Comparison of ENCODE assay signal across 21 cellular contexts in genomic region chr12:89279499-89279898, GRCh38.
A peak's percentile ranks its signal among the peaks of the same experiment; 100 is the strongest.
DNase-seq lines count a peak whose midpoint lies in the region; FAIRE-seq and TF ChIP-seq lines count a peak whose summit lies in the region.
"Had no signal": no experiment of that assay in that cellular context is flagged by ENCODE, and none has a peak within 500 bp of the region (broad histone marks: within the 10 kb centered on the region; RNA-seq: fewer than 3 reads in every experiment).

No MANE protein-coding gene starts in this region.

- H2AFZ ChIP-seq in SK-N-SH (ENCODE audit: low read depth) (no peak overlapping the region), hepatocyte (no peak overlapping the region)
- H2AFZ ChIP-seq: GM23338 had no signal

- H3K4me2 ChIP-seq in SK-N-SH (no peak overlapping the region), hepatocyte (no peak overlapping the region)
- H3K4me2 ChIP-seq: GM23338 had no signal

- intact Hi-C loops in A673 (cut with micrococcal nuclease; ENCODE audit: unreplicated experiment) (loop anchor here (1.0 to 10.0 kb wide), 7 partner anchors 29 to 262 kb away; partner anchors contain the start of genes GALNT4 and POC1B), spleen (cut with DNase I; ENCODE audit: low total_unique reads) (no loop called here)

- no peak for TF ChIP-seq RAD21 in SK-N-SH (IDR thresholded peaks at IDR 0.05; ENCODE audit: low read length)

- WGBS in SK-N-SH (ENCODE audit: low lambda C conversion rate), result 55% methylated on average over 4 of the region's 4 CpGs
- 83 to 94% (median 91%) methylated on average over 4 of the region's 4 CpGs for WGBS in spleen, 5 donors
- WGBS in hepatocyte (ENCODE audit: low lambda C conversion rate, missing lambda C conversion rate), result 95% methylated on average over 4 of the region's 4 CpGs

- TF ChIP-seq POLR2A in H54 (IDR thresholded peaks at IDR 0.05; ENCODE audit: low read depth, low read length) (no peak), spleen (IDR thresholded peaks at IDR 0.05) (no peak), Peyer's patch (IDR thresholded peaks at IDR 0.05) (no peak)

- H4K20me1 ChIP-seq in SK-N-SH (ENCODE audit: insufficient read depth) (no peaks in the 10 kb centered on the region), hepatocyte (ENCODE audit: insufficient read depth, poor library complexity, severe bottlenecking) (no peaks in the 10 kb centered on the region)
- H4K20me1 ChIP-seq: BLaER1 treated with 17β-estradiol and CSF1 and Interleukin-3, amounts not matched to agents 10 nM and 100 nM had no signal

- DNase-seq in A673 (ENCODE audit: low spot score) (peak; percentile 41), H54 (ENCODE audit: insufficient read length, low spot score) (no peak), SK-N-SH (peak; percentile 27), spleen (no peak), NCI-H2029 treated with DMSO at 0.1 percent for 48 hours (lab: John Stamatoyannopoulos, UW) (no peak), Peyer's patch (no peak), hepatocyte (ENCODE audit: low spot score) (no peak)
- DNase-seq: ACHN; AML-193; Calu3; CD4-positive, alpha-beta memory T cell; COR-L47; DMS53; DMS79 treated with DMSO at 0.1 percent for 48 hours had no signal

- FAIRE-seq in H54 (lab: Jason Lieb, UNC), result peak; percentile 20
- FAIRE-seq: A204.1, GM12892 had no signal

- peaks cover 69% of the 10 kb centered on the region for H3K4me1 ChIP-seq in A673 (ENCODE audit: insufficient read depth, low read length, poor library complexity, severe bottlenecking)
- H3K4me1 ChIP-seq in SK-N-SH (ENCODE audit: control insufficient read depth in 1 of 2, insufficient read depth in 2 of 2, low read depth in 1 of 2, low read length in 1 of 2), result peaks cover 22 to 24% of the 10 kb centered on the region in 2 experiments; a peak in 3 of 4 replicates
- H3K4me1 ChIP-seq in spleen, result peaks cover 6 to 51% (median 16%) of the 10 kb centered on the region in 6 donors
- H3K4me1 ChIP-seq in Peyer's patch, result no peaks in the 10 kb centered on the region
- no peaks in the 10 kb centered on the region for H3K4me1 ChIP-seq in hepatocyte (ENCODE audit: insufficient read depth)

- no peaks in the 10 kb centered on the region for H3K79me2 ChIP-seq in SK-N-SH (ENCODE audit: insufficient read depth)
- no peaks in the 10 kb centered on the region for H3K79me2 ChIP-seq in hepatocyte

- no peak overlapping the region for H3K9ac ChIP-seq in SK-N-SH

- no peak for TF ChIP-seq EP300 in SK-N-SH (IDR thresholded peaks at IDR 0.05; ENCODE audit: borderline replicate concordance in 1 of 2, low read depth in 1 of 2, low read length in 1 of 2)

- H3K9me3 ChIP-seq in A673 (ENCODE audit: low read depth, low read length, poor library complexity, severe bottlenecking) (no peaks in the 10 kb centered on the region), SK-N-SH (no peaks in the 10 kb centered on the region), spleen (no peaks in the 10 kb centered on the region), Peyer's patch (no peaks in the 10 kb centered on the region), hepatocyte (ENCODE audit: low read depth) (no peaks in the 10 kb centered on the region)
- H3K9me3 ChIP-seq: BE2C, HAP-1 had no signal

- CTCF ChIA-PET in A673 (lab: Charles Lee) (interaction anchor here (0.7 kb wide), 1 partner anchor 206 kb away, joined by 3 read pairs; no protein-coding TSS in a partner anchor), SK-N-SH (lab: Yijun Ruan, JAX) (interaction anchor here (0.6 kb wide), 1 partner anchor 179 kb away, joined by 3 read pairs; no protein-coding TSS in a partner anchor)

- no peak for TF ChIP-seq CTCF in A673 (conservative IDR thresholded peaks at IDR 0.05; ENCODE audit: low read depth, low read length)
- no peak for TF ChIP-seq CTCF in SK-N-SH (IDR thresholded peaks at IDR 0.05)
- no peak for TF ChIP-seq CTCF in spleen (IDR thresholded peaks at IDR 0.05 in 8 of 11, conservative IDR thresholded peaks at IDR 0.05 in 3 of 11)
- no peak for TF ChIP-seq CTCF in Peyer's patch (IDR thresholded peaks at IDR 0.05)
- no peak for TF ChIP-seq CTCF in hepatocyte (IDR thresholded peaks at IDR 0.05; ENCODE audit: poor library complexity)

- no peaks in the 10 kb centered on the region for H3K9me2 ChIP-seq in SK-N-SH
- no peaks in the 10 kb centered on the region for H3K9me2 ChIP-seq in hepatocyte (replicated peaks; ENCODE audit: insufficient read depth)

- H3F3A ChIP-seq in SK-N-SH (replicated peaks; ENCODE audit: insufficient read depth), result no peaks in the 10 kb centered on the region

- BruUV-seq in A673 (replicated peaks; lab: Mats Ljungman, UMichigan), result TSS peak; percentile 28

- H3K4me3 ChIP-seq in A673 (ENCODE audit: low read depth, low read length, poor library complexity, severe bottlenecking) (no peak overlapping the region), SK-N-SH (ENCODE audit: low read depth in 2 of 2, low read length in 1 of 2) (no peak overlapping the region), spleen (no peak overlapping the region), Peyer's patch (no peak overlapping the region), hepatocyte (no peak overlapping the region)
- H3K4me3 ChIP-seq: BLaER1 treated with 17β-estradiol and CSF1 and Interleukin-3, amounts not matched to agents 10 nM and 100 nM; GM23338; HAP-1 had no signal

- H3K27ac ChIP-seq in A673 (ENCODE audit: low read depth, low read length, poor library complexity, severe bottlenecking), result peak overlapping the region; percentile 85
- H3K27ac ChIP-seq in SK-N-SH (ENCODE audit: low read depth in 2 of 2, low read length in 1 of 2), result peak overlapping the region in 1 of 2 experiments; percentile 98; a peak in 2 of 4 replicates
- peak overlapping the region in 6 of 8 donors; percentile 13 to 47 (median 31) for H3K27ac ChIP-seq in spleen
- H3K27ac ChIP-seq in Peyer's patch, result no peak overlapping the region
- H3K27ac ChIP-seq in hepatocyte, result no peak overlapping the region
- H3K27ac ChIP-seq: 22Rv1 had no signal

- no peaks in the 10 kb centered on the region for H3K36me3 ChIP-seq in A673 (ENCODE audit: insufficient read depth, low read length, poor library complexity, severe bottlenecking)
- H3K36me3 ChIP-seq in SK-N-SH (replicated peaks in 1 of 2; ENCODE audit: control insufficient read depth in 1 of 2, insufficient read depth in 2 of 2, low read length in 1 of 2), result no peaks in the 10 kb centered on the region
- H3K36me3 ChIP-seq in spleen, result no peaks in the 10 kb centered on the region
- no peaks in the 10 kb centered on the region for H3K36me3 ChIP-seq in Peyer's patch
- no peaks in the 10 kb centered on the region for H3K36me3 ChIP-seq in hepatocyte (replicated peaks; ENCODE audit: insufficient read depth, low read depth)
- H3K36me3 ChIP-seq: BE2C; BLaER1 treated with 17β-estradiol and CSF1 and Interleukin-3, amounts not matched to agents 10 nM and 100 nM; HAP-1 had no signal

- H3K27me3 ChIP-seq in A673 (replicated peaks; ENCODE audit: insufficient read depth, low read depth, low read length, poor library complexity) (no peaks in the 10 kb centered on the region), SK-N-SH (ENCODE audit: insufficient read depth) (no peaks in the 10 kb centered on the region), spleen (replicated peaks in 1 of 7) (no peaks in the 10 kb centered on the region), Peyer's patch (no peaks in the 10 kb centered on the region), hepatocyte (no peaks in the 10 kb centered on the region)
- H3K27me3 ChIP-seq: BE2C; BLaER1 treated with 17β-estradiol and CSF1 and Interleukin-3, amounts not matched to agents 10 nM and 100 nM had no signal

- POLR2A ChIA-PET in A673 (lab: Charles Lee; ENCODE audit: low non-redundant PET) (interaction anchor here (0.6 kb wide), 2 partner anchors 73 to 519 kb away, joined by 3 to 4 read pairs; no protein-coding TSS in a partner anchor), SK-N-SH (lab: Yijun Ruan, JAX) (interaction anchor here (0.6 to 1.0 kb wide), 3 partner anchors 66 to 73 kb away, joined by 3 to 9 read pairs (median 7); partner anchors contain the start of gene DUSP6)

TF ChIP-seq in SK-N-SH, 30 proteins besides CTCF, POLR2A, EP300 and RAD21 (continues in another document):
- no peak for TF ChIP-seq JUND (IDR thresholded peaks at IDR 0.05)
- no peak for TF ChIP-seq SIN3A (IDR thresholded peaks at IDR 0.05; ENCODE audit: borderline replicate concordance, low read depth, low read length)
- TF ChIP-seq EZH2phosphoT487 (IDR thresholded peaks at IDR 0.05; ENCODE audit: borderline replicate concordance, low read depth), result no peak
- no peak for TF ChIP-seq CHD2 (IDR thresholded peaks at IDR 0.05; ENCODE audit: low read length, partially characterized antibody)
- no peak for TF ChIP-seq ZBTB33 (IDR thresholded peaks at IDR 0.05; ENCODE audit: borderline replicate concordance, low read depth)
- no peak for TF ChIP-seq NFIC (IDR thresholded peaks at IDR 0.05; ENCODE audit: borderline replicate concordance)
- no peak for TF ChIP-seq ELF1 (IDR thresholded peaks at IDR 0.05)
- no peak for TF ChIP-seq FOSL2 (IDR thresholded peaks at IDR 0.05; ENCODE audit: borderline replicate concordance, low read depth)
- no peak for TF ChIP-seq TEAD4 (IDR thresholded peaks at IDR 0.05; ENCODE audit: borderline replicate concordance, insufficient read depth)
- no peak for TF ChIP-seq IRF3 (IDR thresholded peaks at IDR 0.05; ENCODE audit: low read depth, low read length)

Comparison
In these comparisons a context has a peak if more than half of its experiments do, and no peak if none do; other contexts are left out.
1. DNase-seq: peak in A673 (single experiment) and SK-N-SH (single experiment); none in H54 (single experiment), spleen (single experiment), NCI-H2029 treated with DMSO at 0.1 percent for 48 hours (single experiment), Peyer's patch (0 of 3) and hepatocyte (single experiment).
2. H3K27ac ChIP-seq: peak in A673 (single experiment) and spleen (6 of 8); none in Peyer's patch (0 of 4) and hepatocyte (single experiment).